ENCODE assay signal across 1 cellular context in the genomic region with DNA sequence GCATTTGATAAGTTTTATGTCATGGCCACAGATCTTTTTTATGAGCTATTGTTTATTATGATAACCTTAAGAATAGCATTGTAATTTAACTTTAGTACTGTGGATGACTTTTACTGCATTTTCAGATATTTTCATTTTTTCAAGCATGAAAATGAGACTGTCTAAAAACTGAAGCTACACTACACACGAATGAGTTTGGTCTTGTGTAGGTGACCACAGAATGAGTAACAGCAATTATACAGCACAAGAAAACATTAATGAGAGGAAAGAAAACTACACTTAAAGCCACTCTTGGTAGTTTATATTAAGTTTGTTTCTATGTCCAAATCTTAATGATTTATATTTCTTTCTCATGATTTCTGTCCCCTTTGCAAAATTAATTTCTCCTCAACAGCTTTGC.
TF ChIP-seq lines count a peak whose summit lies in the region.

No MANE protein-coding gene starts in this region.

TF ChIP-seq in IMR-90, 13 proteins besides CTCF, POLR2A, EP300 and RAD21:
- TF ChIP-seq MXI1 (IDR thresholded peaks at IDR 0.05; ENCODE audit: borderline replicate concordance, low read depth, low read length): no peak
- no peak for TF ChIP-seq FOS (IDR thresholded peaks at IDR 0.05; ENCODE audit: low read depth, low read length)
- TF ChIP-seq, protein P1, sequence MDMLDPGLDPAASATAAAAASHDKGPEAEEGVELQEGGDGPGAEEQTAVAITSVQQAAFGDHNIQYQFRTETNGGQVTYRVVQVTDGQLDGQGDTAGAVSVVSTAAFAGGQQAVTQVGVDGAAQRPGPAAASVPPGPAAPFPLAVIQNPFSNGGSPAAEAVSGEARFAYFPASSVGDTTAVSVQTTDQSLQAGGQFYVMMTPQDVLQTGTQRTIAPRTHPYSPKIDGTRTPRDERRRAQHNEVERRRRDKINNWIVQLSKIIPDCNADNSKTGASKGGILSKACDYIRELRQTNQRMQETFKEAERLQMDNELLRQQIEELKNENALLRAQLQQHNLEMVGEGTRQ (IDR thresholded peaks at IDR 0.05; ENCODE audit: low read depth, low read length): no peak
- no peak for TF ChIP-seq MAZ (IDR thresholded peaks at IDR 0.05; ENCODE audit: borderline replicate concordance, low read depth, low read length)
- no peak for TF ChIP-seq SMC3 (IDR thresholded peaks at IDR 0.05; ENCODE audit: low read depth, low read length)
- no peak for TF ChIP-seq BHLHE40 (IDR thresholded peaks at IDR 0.05; ENCODE audit: low read depth, low read length)
- no peak for TF ChIP-seq RCOR1 (IDR thresholded peaks at IDR 0.05; ENCODE audit: insufficient replicate concordance, low read length)
- TF ChIP-seq, protein P2, sequence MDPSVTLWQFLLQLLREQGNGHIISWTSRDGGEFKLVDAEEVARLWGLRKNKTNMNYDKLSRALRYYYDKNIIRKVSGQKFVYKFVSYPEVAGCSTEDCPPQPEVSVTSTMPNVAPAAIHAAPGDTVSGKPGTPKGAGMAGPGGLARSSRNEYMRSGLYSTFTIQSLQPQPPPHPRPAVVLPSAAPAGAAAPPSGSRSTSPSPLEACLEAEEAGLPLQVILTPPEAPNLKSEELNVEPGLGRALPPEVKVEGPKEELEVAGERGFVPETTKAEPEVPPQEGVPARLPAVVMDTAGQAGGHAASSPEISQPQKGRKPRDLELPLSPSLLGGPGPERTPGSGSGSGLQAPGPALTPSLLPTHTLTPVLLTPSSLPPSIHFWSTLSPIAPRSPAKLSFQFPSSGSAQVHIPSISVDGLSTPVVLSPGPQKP (IDR thresholded peaks at IDR 0.05; ENCODE audit: borderline replicate concordance, low read depth, low read length): no peak
- no peak for TF ChIP-seq CEBPB (IDR thresholded peaks at IDR 0.05; ENCODE audit: low read depth, low read length)
